In genomic region chrX:153494541-153495361, GRCh38 we compare ENCODE assay signal across 9 cellular contexts. TPM values are rescaled to one million over a fixed set of nuclear protein-coding genes. Genes with fewer than 3 reads are reported as not detected.
DNase-seq lines count a peak whose midpoint lies in the region; ATAC-seq, FAIRE-seq and TF ChIP-seq lines count a peak whose summit lies in the region.
"Had no signal": no experiment of that assay in that cellular context is flagged by ENCODE, and none has a peak within 500 bp of the region (broad histone marks: within the 10 kb centered on the region; RNA-seq: fewer than 3 reads in every experiment).

TSS of gene BGN (plus strand) at chrX:153494980. CDS start at chrX:153504632, 9,652 bp downstream.

- CTCF ChIA-PET in activated naive CD4-positive, alpha-beta T cell treated with anti-CD3 and anti-CD28 coated beads for 36 hours (lab: Charles Lee) = interaction anchor here (1.5 kb wide), 1 partner anchor 22 kb away, joined by 3 read pairs; no protein-coding TSS in a partner anchor
- CTCF ChIA-PET in activated naive CD4-positive, alpha-beta T cell treated with anti-CD3 and anti-CD28 coated beads, Interleukin-2, amount 10 ng/mL, durations not matched to agents 7 days and 5 days (lab: Charles Lee) = interaction anchor here (1.4 kb wide), 1 partner anchor 34 kb away, joined by 3 read pairs; no protein-coding TSS in a partner anchor

- no peak within 1 kb of the TSS for H3K9ac ChIP-seq in kidney (ENCODE audit: low read length in 2 of 2)

- peaks cover 5 to 84% of the 10 kb centered on the region in 2 donors for H3K27me3 ChIP-seq in breast epithelium

- no peaks in the 10 kb centered on the region for H3K9me3 Mint-ChIP-seq in activated naive CD4-positive, alpha-beta T cell treated with anti-CD3 and anti-CD28 coated beads for 36 hours
- no peaks in the 10 kb centered on the region for H3K9me3 Mint-ChIP-seq in activated naive CD4-positive, alpha-beta T cell treated with anti-CD3 and anti-CD28 coated beads, Interleukin-2, amount 10 ng/mL, durations not matched to agents 7 days and 5 days

- no peak for FAIRE-seq in kidney (lab: Jason Lieb, UNC)
- FAIRE-seq: TTC549 had no signal

- H3K4me3 ChIP-seq in breast epithelium (peak within 1 kb of the TSS; percentile 32 to 63 (median 37)), kidney (ENCODE audit: low read length in 2 of 2) (peak within 1 kb of the TSS; percentile 34 to 44)

- no peaks in the 10 kb centered on the region for H3K36me3 Mint-ChIP-seq in activated naive CD4-positive, alpha-beta T cell treated with anti-CD3 and anti-CD28 coated beads for 36 hours (ENCODE audit: low read depth)
- H3K36me3 Mint-ChIP-seq in activated naive CD4-positive, alpha-beta T cell treated with anti-CD3 and anti-CD28 coated beads, Interleukin-2, amount 10 ng/mL, durations not matched to agents 7 days and 5 days = no peaks in the 10 kb centered on the region

- H3K27ac ChIP-seq in breast epithelium = peak within 1 kb of the TSS in 1 of 2 donors; percentile 70
- H3K27ac ChIP-seq in kidney (ENCODE audit: low read depth in 2 of 2, low read length in 2 of 2) = peak within 1 kb of the TSS; percentile 43 to 53

- TF ChIP-seq POLR2A in breast epithelium (IDR thresholded peaks at IDR 0.05) = no peak

- H3K9me3 ChIP-seq in breast epithelium = peaks cover 0 to 3% of the 10 kb centered on the region in 2 donors
- no peaks in the 10 kb centered on the region for H3K9me3 ChIP-seq in kidney (ENCODE audit: control insufficient read depth in 1 of 2, low read length in 2 of 2)

- peaks cover 2% of the 10 kb centered on the region for H3K4me1 Mint-ChIP-seq in activated naive CD4-positive, alpha-beta T cell treated with anti-CD3 and anti-CD28 coated beads for 36 hours (ENCODE audit: low read depth)
- no peaks in the 10 kb centered on the region for H3K4me1 Mint-ChIP-seq in activated naive CD4-positive, alpha-beta T cell treated with anti-CD3 and anti-CD28 coated beads, Interleukin-2, amount 10 ng/mL, durations not matched to agents 7 days and 5 days

- H3K4me1 ChIP-seq in breast epithelium = no peaks in the 10 kb centered on the region
- peaks cover 0 to 8% of the 10 kb centered on the region in 2 donors for H3K4me1 ChIP-seq in kidney (ENCODE audit: control insufficient read depth in 1 of 2, insufficient read depth in 1 of 2, low read depth in 1 of 2, low read length in 2 of 2)

- H3K27me3 Mint-ChIP-seq in activated naive CD4-positive, alpha-beta T cell treated with anti-CD3 and anti-CD28 coated beads for 36 hours (ENCODE audit: low read depth) = no peaks in the 10 kb centered on the region
- H3K27me3 Mint-ChIP-seq in activated naive CD4-positive, alpha-beta T cell treated with anti-CD3 and anti-CD28 coated beads, Interleukin-2, amount 10 ng/mL, durations not matched to agents 7 days and 5 days = peaks cover 23% of the 10 kb centered on the region

- no peaks in the 10 kb centered on the region for H3K36me3 ChIP-seq in breast epithelium
- H3K36me3 ChIP-seq in kidney (ENCODE audit: control insufficient read depth in 1 of 2, insufficient read depth in 2 of 2, low read length in 2 of 2) = no peaks in the 10 kb centered on the region

- intact Hi-C loops in activated naive CD4-positive, alpha-beta T cell treated with anti-CD3 and anti-CD28 coated beads for 36 hours (cut with micrococcal nuclease) = no loop called here
- intact Hi-C loops in breast epithelium (cut with DNase I; ENCODE audit: low total_unique reads) = no loop called here
- intact Hi-C loops in kidney (cut with DNase I) = no loop called here

- H3K4me3 Mint-ChIP-seq in activated naive CD4-positive, alpha-beta T cell treated with anti-CD3 and anti-CD28 coated beads for 36 hours = no peak within 1 kb of the TSS
- H3K4me3 Mint-ChIP-seq in activated naive CD4-positive, alpha-beta T cell treated with anti-CD3 and anti-CD28 coated beads, Interleukin-2, amount 10 ng/mL, durations not matched to agents 7 days and 5 days = no peak within 1 kb of the TSS

- TF ChIP-seq CTCF in breast epithelium (IDR thresholded peaks at IDR 0.05) (peak in 2 of 3 donors; percentile 16), kidney (IDR thresholded peaks at IDR 0.05; ENCODE audit: borderline replicate concordance, extremely low read depth, insufficient read depth) (no peak)

- ATAC-seq in GM21390 (IDR thresholded peaks at IDR 0.05; ENCODE audit: unreplicated experiment) = no peak
- no peak for ATAC-seq in HG02642 (IDR thresholded peaks at IDR 0.05; ENCODE audit: poor library complexity, unreplicated experiment)

- peak; percentile 17 for DNase-seq in activated naive CD4-positive, alpha-beta T cell treated with anti-CD3 and anti-CD28 coated beads for 36 hours
- no peak for DNase-seq in activated naive CD4-positive, alpha-beta T cell treated with anti-CD3 and anti-CD28 coated beads, Interleukin-2, amount 10 ng/mL, durations not matched to agents 7 days and 5 days
- no peak for DNase-seq in breast epithelium (ENCODE audit: low spot score in 2 of 2)
- DNase-seq in kidney = peak; percentile 86
- peak; percentile 12 for DNase-seq in superior temporal gyrus (ENCODE audit: extremely low spot score)
- DNase-seq in NCI-H524 treated with DMSO at 0.1 percent for 48 hours (lab: John Stamatoyannopoulos, UW) = no peak

- H3K27ac Mint-ChIP-seq in activated naive CD4-positive, alpha-beta T cell treated with anti-CD3 and anti-CD28 coated beads for 36 hours = no peak within 1 kb of the TSS
- no peak within 1 kb of the TSS for H3K27ac Mint-ChIP-seq in activated naive CD4-positive, alpha-beta T cell treated with anti-CD3 and anti-CD28 coated beads, Interleukin-2, amount 10 ng/mL, durations not matched to agents 7 days and 5 days

RNA-seq across cellular contexts. Expression of gene BGN, which starts in this region (rescaled TPM):
- not detected for total RNA-seq in activated naive CD4-positive, alpha-beta T cell treated with anti-CD3 and anti-CD28 coated beads for 36 hours
- total RNA-seq in breast epithelium (10 to 100 TPM in 2 of 3 donors, 1 to 10 TPM in 1; 9.7 to 21.3 (median 11.0) TPM), kidney (164 TPM)
- 288 TPM for polyA plus RNA-seq in kidney (ENCODE audit: insufficient read depth, low read depth, low replicate concordance)

Comparison
In these comparisons a context has a peak if more than half of its experiments do, and no peak if none do; other contexts are left out.
1. RNA of gene BGN (total RNA-seq): 164 TPM in kidney (single experiment) and 9.7 to 21.3 TPM in breast epithelium; not detected in activated naive CD4-positive, alpha-beta T cell treated with anti-CD3 and anti-CD28 coated beads for 36 hours; every median in the first group is over 10 times any median in the second.
2. Peak in DNase-seq in activated naive CD4-positive, alpha-beta T cell treated with anti-CD3 and anti-CD28 coated beads for 36 hours; RNA of the gene not detected or under 1 TPM.
3. DNase-seq: peak in kidney (single experiment) and superior temporal gyrus (single experiment); none in activated naive CD4-positive, alpha-beta T cell treated with anti-CD3 and anti-CD28 coated beads, Interleukin-2, amount 10 ng/mL, durations not matched to agents 7 days and 5 days (single experiment), breast epithelium (0 of 2) and NCI-H524 treated with DMSO at 0.1 percent for 48 hours (single experiment).